Comparison of ENCODE assay signal across 8 cellular contexts in the genomic region with DNA sequence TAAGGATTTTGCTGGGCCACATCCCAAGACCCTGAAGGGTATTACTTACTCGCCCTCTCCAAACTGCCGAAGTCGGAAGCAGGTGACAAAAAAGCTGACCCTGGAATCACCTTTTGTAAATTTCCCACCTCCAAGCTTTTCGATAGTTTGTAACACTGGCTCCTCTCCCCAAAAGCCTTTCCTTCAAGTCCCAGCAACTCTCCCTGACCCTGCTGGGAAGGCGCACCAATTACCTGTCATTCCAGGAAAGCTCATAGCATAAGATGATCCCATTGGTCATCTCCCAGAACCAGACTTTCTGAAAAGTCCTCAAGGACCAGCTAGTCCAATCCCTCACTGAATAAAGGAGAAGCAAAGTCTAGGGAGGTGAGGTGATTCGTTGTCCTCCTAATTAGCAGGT. TPM values are rescaled to one million over a fixed set of nuclear protein-coding genes. Genes with fewer than 3 reads are reported as not detected.
A peak's percentile ranks its signal among the peaks of the same experiment; 100 is the strongest.
DNase-seq lines count a peak whose midpoint lies in the region; ATAC-seq, FAIRE-seq and TF ChIP-seq lines count a peak whose summit lies in the region.
"Not testable (repeated sequence)": the region's sequence is repeated elsewhere in the genome, so short reads cannot be mapped to it uniquely, and the experiment has no call there.

No MANE protein-coding gene starts in this region.

- FAIRE-seq in GM12891 (lab: Jason Lieb, UNC): peak; percentile 9

- in situ Hi-C loops in astrocyte of the spinal cord (cut with HindIII; ENCODE audit: low sequenced_read_pairs): not testable (repeated sequence)

- H2BK12ac ChIP-seq in mesenchymal stem cell (ENCODE audit: low read length in 2 of 2): not testable (repeated sequence)

- H2AK5ac ChIP-seq in mesenchymal stem cell (ENCODE audit: low read length, severe bottlenecking): not testable (repeated sequence)

- not testable (repeated sequence) for H4K91ac ChIP-seq in mesenchymal stem cell (ENCODE audit: low read length)

- H3K4me3 ChIP-seq in astrocyte of the spinal cord (ENCODE audit: low read depth, low read length) (peak overlapping the region; percentile 53), fibroblast of mammary gland (ENCODE audit: control insufficient read depth, low read depth, low read length) (peak overlapping the region; percentile 19), mesenchymal stem cell (ENCODE audit: insufficient read depth in 1 of 2, low read depth in 1 of 2, low read length in 2 of 2) (peak overlapping the region in 1 of 2 experiments; percentile 89), sigmoid colon (peak overlapping the region in 3 of 4 donors; percentile 54 to 67 (median 57))

- ATAC-seq in T-helper 17 cell: not testable (repeated sequence)

- not testable (repeated sequence) for H4K8ac ChIP-seq in mesenchymal stem cell (ENCODE audit: low read length)

- peak overlapping the region; percentile 89 for H3K9ac ChIP-seq in mesenchymal stem cell (ENCODE audit: low read length)

- not testable (repeated sequence) for TF ChIP-seq CTCF in 22Rv1 (IDR thresholded peaks at IDR 0.05); astrocyte of the spinal cord (IDR thresholded peaks at IDR 0.05; ENCODE audit: low read depth, low read length); fibroblast of mammary gland (conservative IDR thresholded peaks at IDR 0.05; ENCODE audit: control insufficient read depth, insufficient read depth, low read depth, low read length); sigmoid colon (IDR thresholded peaks at IDR 0.05)

- not testable (repeated sequence) for H3K4me1 ChIP-seq in mesenchymal stem cell (ENCODE audit: control insufficient read depth, insufficient read depth, low read depth, low read length)
- H3K4me1 ChIP-seq in sigmoid colon: peaks cover 0 to 15% (median 8%) of the 10 kb centered on the region in 4 donors

- H3K14ac ChIP-seq in mesenchymal stem cell (ENCODE audit: low read length in 2 of 2): not testable (repeated sequence)

- H3K27me3 ChIP-seq in mesenchymal stem cell (ENCODE audit: control insufficient read depth in 1 of 2, insufficient read depth in 1 of 2, low read length in 2 of 2); sigmoid colon: not testable (repeated sequence)

- not testable (repeated sequence) for H3K36me3 Mint-ChIP-seq in T-helper 17 cell (ENCODE audit: low read depth)

- H2BK5ac ChIP-seq in mesenchymal stem cell (ENCODE audit: low read depth, low read length, poor library complexity, severe bottlenecking): not testable (repeated sequence)

- TF ChIP-seq EP300 in sigmoid colon (IDR thresholded peaks at IDR 0.05): not testable (repeated sequence)

- not testable (repeated sequence) for H3K18ac ChIP-seq in mesenchymal stem cell (ENCODE audit: low read depth in 1 of 2, low read length in 2 of 2)

- not testable (repeated sequence) for H3K4me2 ChIP-seq in mesenchymal stem cell (ENCODE audit: low read length, poor library complexity, severe bottlenecking)

- not testable (repeated sequence) for H3K79me1 ChIP-seq in mesenchymal stem cell (replicated peaks; ENCODE audit: low read length, poor library complexity, severe bottlenecking)

- not testable (repeated sequence) for H3K9me3 ChIP-seq in T-helper 17 cell (ENCODE audit: control insufficient read depth, low read length, poor library complexity, severe bottlenecking); mesenchymal stem cell (ENCODE audit: control insufficient read depth, low read length); sigmoid colon

- H3K27ac Mint-ChIP-seq in T-helper 17 cell: peak overlapping the region; percentile 98

- H3K27ac ChIP-seq in 22Rv1: peak overlapping the region; percentile 85
- not testable (repeated sequence) for H3K27ac ChIP-seq in mesenchymal stem cell (ENCODE audit: low read length, poor library complexity, severe bottlenecking); sigmoid colon

- H3K4me3 Mint-ChIP-seq in T-helper 17 cell: peak overlapping the region; percentile 96

- H3K27me3 Mint-ChIP-seq in T-helper 17 cell: not testable (repeated sequence)

- H2BK15ac ChIP-seq in mesenchymal stem cell (ENCODE audit: low read depth, poor library complexity, severe bottlenecking): not testable (repeated sequence)

- intact Hi-C loops in sigmoid colon (cut with DNase I): not testable (repeated sequence)

- H2BK120ac ChIP-seq in mesenchymal stem cell (ENCODE audit: low read depth, low read length): not testable (repeated sequence)

- peaks cover 20% of the 10 kb centered on the region for H3K4me1 Mint-ChIP-seq in T-helper 17 cell

- not testable (repeated sequence) for H3K36me3 ChIP-seq in mesenchymal stem cell (ENCODE audit: control insufficient read depth in 1 of 2, insufficient read depth in 2 of 2, low read depth in 1 of 2, low read length in 2 of 2); sigmoid colon

- not testable (repeated sequence) for H3K23ac ChIP-seq in mesenchymal stem cell (ENCODE audit: low read length in 2 of 2)

- TF ChIP-seq POLR2A in GM12891 (IDR thresholded peaks at IDR 0.05; ENCODE audit: low read depth, low read length); sigmoid colon (IDR thresholded peaks at IDR 0.05): not testable (repeated sequence)

- H3K4ac ChIP-seq in mesenchymal stem cell (ENCODE audit: low read depth in 1 of 2, low read length in 2 of 2): not testable (repeated sequence)

- not testable (repeated sequence) for H2AFZ ChIP-seq in mesenchymal stem cell (ENCODE audit: low read depth, low read length)

- 88% methylated on average over 5 of the region's 6 CpGs for WGBS in mesenchymal stem cell
- WGBS in sigmoid colon, 2 donors: 30 to 48% methylated on average over 6 of the region's 6 CpGs

- DNase-seq in GM12891 (ENCODE audit: insufficient read length, low spot score); T-helper 17 cell; astrocyte of the spinal cord (ENCODE audit: low read depth, low spot score); fibroblast of mammary gland (ENCODE audit: low read depth); mesenchymal stem cell; sigmoid colon: not testable (repeated sequence)
- peak; percentile 38 for DNase-seq in NCI-H2029 (lab: John Stamatoyannopoulos, UW)

RNA-seq across cellular contexts. Expression of gene DDX11, which starts 0.7 kb away (rescaled TPM):
- 37.9 TPM for polyA plus RNA-seq in GM12891 (2012; ENCODE audit: low read depth, missing spikeins)
- total RNA-seq in T-helper 17 cell: 10 to 100 TPM; 53.6 to 66.3 TPM
- polyA plus RNA-seq in mesenchymal stem cell (2013, experiment 1 of 2): 7.9 TPM
- 6.7 TPM for polyA plus RNA-seq in mesenchymal stem cell (2013, experiment 2 of 2)
- 10 to 100 TPM in 2 of 4 donors, 1 to 10 TPM in 2; 3.6 to 20.6 (median 11.6) TPM for total RNA-seq in sigmoid colon
- 10 to 100 TPM in 1 of 3 donors, 1 to 10 TPM in 2; 6.6 to 31.4 (median 6.9) TPM for polyA plus RNA-seq in sigmoid colon
